In the genomic region with DNA sequence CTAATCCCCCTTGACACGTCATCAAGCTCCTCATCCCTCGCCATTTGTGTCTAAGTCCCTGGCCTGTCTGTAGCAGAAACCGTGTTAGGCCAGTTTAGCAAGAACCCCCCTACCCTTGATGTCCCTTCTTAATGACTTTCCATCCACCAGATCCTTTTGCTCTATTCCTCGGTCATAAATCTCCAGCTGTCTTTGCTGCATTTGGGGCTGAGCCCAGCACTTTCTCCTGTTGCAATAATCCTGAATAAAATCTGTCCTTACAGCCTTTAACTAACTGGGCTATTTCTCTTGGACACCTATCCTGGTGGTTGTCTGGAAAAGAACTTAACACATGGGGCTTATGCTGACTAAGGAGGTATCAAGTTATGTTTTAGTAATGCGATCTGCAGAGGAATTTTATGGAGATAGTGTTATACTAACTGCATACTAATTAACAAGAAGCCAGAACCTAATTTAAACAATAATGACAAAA, we compare ENCODE assay signal across 16 cellular contexts.
DNase-seq lines count a peak whose midpoint lies in the region; ATAC-seq and TF ChIP-seq lines count a peak whose summit lies in the region.
"Had no signal": no experiment of that assay in that cellular context is flagged by ENCODE, and none has a peak within 500 bp of the region (broad histone marks: within the 10 kb centered on the region; RNA-seq: fewer than 3 reads in every experiment).

No MANE protein-coding gene starts in this region.

- in situ Hi-C loops in G401 (cut with HindIII; ENCODE audit: low sequenced_read_pairs) (no loop called here), gastrocnemius medialis (cut with MboI; ENCODE audit: low sequenced_read_pairs in 4 of 4) (no loop called here)

- no peak overlapping the region for H3K4me2 ChIP-seq in hepatocyte
- H3K4me2 ChIP-seq: PC-9 had no signal

- no peak for TF ChIP-seq CTCF in hepatocyte (IDR thresholded peaks at IDR 0.05; ENCODE audit: poor library complexity)
- TF ChIP-seq CTCF in gastrocnemius medialis (IDR thresholded peaks at IDR 0.05 in 4 of 5, conservative IDR thresholded peaks at IDR 0.05 in 1 of 5), result no peak

- WGBS in hepatocyte (ENCODE audit: low lambda C conversion rate, missing lambda C conversion rate), result 71% methylated on average over 5 of the region's 5 CpGs

- intact Hi-C loops in gastrocnemius medialis (cut with DNase I; ENCODE audit: low total_unique reads), result loop anchor here (2.0 kb wide), 3 partner anchors 38 to 70 kb away; no protein-coding TSS in a partner anchor

- H2AFZ ChIP-seq in hepatocyte, result no peak overlapping the region
- H2AFZ ChIP-seq: PC-9 had no signal

- H3K27ac ChIP-seq in hepatocyte (peak overlapping the region; percentile 66), gastrocnemius medialis (peak overlapping the region; percentile 77 to 88 (median 86))
- H3K27ac ChIP-seq: PC-9 had no signal

- TF ChIP-seq POLR2A in gastrocnemius medialis (IDR thresholded peaks at IDR 0.05), result no peak

- ATAC-seq in gastrocnemius medialis, result peak; percentile 54 to 63
- ATAC-seq: CD8-positive, alpha-beta T cell had no signal

- H3K4me1 ChIP-seq in hepatocyte (ENCODE audit: insufficient read depth) (peaks cover 38% of the 10 kb centered on the region), gastrocnemius medialis (peaks cover 28 to 31% of the 10 kb centered on the region in 2 donors)

- H3K36me3 ChIP-seq in hepatocyte (replicated peaks; ENCODE audit: insufficient read depth, low read depth) (no peaks in the 10 kb centered on the region), gastrocnemius medialis (no peaks in the 10 kb centered on the region)

- no peaks in the 10 kb centered on the region for H3K27me3 ChIP-seq in hepatocyte
- no peaks in the 10 kb centered on the region for H3K27me3 ChIP-seq in gastrocnemius medialis

- no peaks in the 10 kb centered on the region for H3K9me2 ChIP-seq in hepatocyte (replicated peaks; ENCODE audit: insufficient read depth)

- H3K4me3 ChIP-seq in hepatocyte, result no peak overlapping the region
- no peak overlapping the region for H3K4me3 ChIP-seq in gastrocnemius medialis
- H3K4me3 ChIP-seq: mucosa of descending colon, PC-9 had no signal

- no peaks in the 10 kb centered on the region for H4K20me1 ChIP-seq in hepatocyte (ENCODE audit: insufficient read depth, poor library complexity, severe bottlenecking)

- DNase-seq in G401 (ENCODE audit: low spot score) (peak; percentile 32), NCI-H524 (lab: John Stamatoyannopoulos, UW) (peak; percentile 46 to 80), hepatocyte (ENCODE audit: low spot score) (no peak), gastrocnemius medialis (peak in 1 of 2 donors; percentile 37), RKO (ENCODE audit: low spot score) (no peak), NCI-H345 treated with DMSO at 0.1 percent for 48 hours (lab: John Stamatoyannopoulos, UW; ENCODE audit: unreplicated experiment) (no peak), activated gamma-delta T cell treated with Interleukin-2 at 50 U/mL for 16 hours (no peak), DMS53 (lab: John Stamatoyannopoulos, UW) (no peak)
- DNase-seq: activated CD4-positive, alpha-beta T cell treated with anti-CD3 and anti-CD28 coated beads, Interleukin-2, amount 50 U/mL, for 48 hours; activated naive CD4-positive, alpha-beta T cell treated with Interleukin-2 at 50 U/mL for 16 hours; activated T-cell treated with anti-CD3 and anti-CD28 coated beads for 4 hours; CD8-positive, alpha-beta T cell; DND-41; mucosa of descending colon; NCI-H1694 treated with DMSO at 0.1 percent for 48 hours; PC-9 had no signal

- peaks cover 12% of the 10 kb centered on the region for H3K79me2 ChIP-seq in hepatocyte

- H3K9me3 ChIP-seq in hepatocyte (ENCODE audit: low read depth), result no peaks in the 10 kb centered on the region
- no peaks in the 10 kb centered on the region for H3K9me3 ChIP-seq in gastrocnemius medialis
- H3K9me3 ChIP-seq: mucosa of descending colon had no signal

Comparison
In these comparisons a context has a peak if more than half of its experiments do, and no peak if none do; other contexts are left out.
1. DNase-seq: peak in G401 (single experiment) and NCI-H524 (2 of 2); none in hepatocyte (single experiment), RKO (single experiment), NCI-H345 treated with DMSO at 0.1 percent for 48 hours (single experiment), activated gamma-delta T cell treated with Interleukin-2 at 50 U/mL for 16 hours (single experiment) and DMS53 (single experiment).